Comparison of ENCODE assay signal across 11 cellular contexts in the genomic region with DNA sequence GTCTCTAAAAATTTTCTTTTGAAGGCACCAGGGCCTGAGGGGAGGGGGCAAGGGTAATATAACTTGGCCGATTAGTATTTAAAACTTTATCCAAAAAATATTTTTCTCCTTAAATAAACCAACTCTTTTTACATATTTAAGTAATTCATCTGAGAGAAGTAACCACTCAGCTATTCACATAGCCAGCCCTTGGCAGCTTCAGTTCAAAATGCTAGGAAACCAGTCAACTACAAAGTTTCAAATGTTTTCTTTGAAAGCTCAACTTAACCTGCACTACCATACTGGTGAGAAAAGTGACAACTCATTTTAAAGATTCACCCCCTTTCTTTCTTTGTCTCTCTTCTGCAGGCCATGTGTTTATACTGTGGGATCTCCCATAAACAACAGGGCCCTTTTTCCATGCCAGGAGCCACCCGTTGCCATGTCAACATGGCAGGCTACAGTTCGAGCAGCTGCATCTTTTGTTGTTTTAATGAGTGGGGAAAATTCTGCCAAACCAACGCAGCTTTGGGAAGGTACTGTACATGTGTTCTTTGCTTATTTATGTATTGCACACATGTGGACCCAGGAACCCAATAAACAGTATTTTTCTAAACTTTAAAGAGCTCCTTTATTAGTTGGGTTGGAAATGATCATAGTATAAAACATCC. TPM values are rescaled to one million over a fixed set of nuclear protein-coding genes. Genes with fewer than 3 reads are reported as not detected.
DNase-seq lines count a peak whose midpoint lies in the region; ATAC-seq and TF ChIP-seq lines count a peak whose summit lies in the region.
"Had no signal": no experiment of that assay in that cellular context is flagged by ENCODE, and none has a peak within 500 bp of the region (broad histone marks: within the 10 kb centered on the region; RNA-seq: fewer than 3 reads in every experiment).

No MANE protein-coding gene starts in this region.

- no peak for ATAC-seq in stimulated activated effector memory CD8-positive, alpha-beta T cell treated with anti-CD3 and anti-CD28 coated beads, Interleukin-12 subunit alpha, Interleukin-12 subunit beta, amount 100 ng/mL, for 72 hours
- no peak for ATAC-seq in left lobe of liver
- ATAC-seq: HCT116 had no signal

- peak; percentile 92 for DNase-seq in DMS153 (lab: John Stamatoyannopoulos, UW)
- DNase-seq in NCI-H2081 treated with DMSO at 0.1 percent for 48 hours (lab: John Stamatoyannopoulos, UW): peak; percentile 96
- DNase-seq in brain pericyte (ENCODE audit: low read depth, low spot score): peak; percentile 73
- DNase-seq in stimulated activated effector memory CD8-positive, alpha-beta T cell treated with anti-CD3 and anti-CD28 coated beads, Interleukin-12 subunit alpha, Interleukin-12 subunit beta, amount 100 ng/mL, for 72 hours (ENCODE audit: low spot score in 2 of 2): no peak
- DNase-seq in left lobe of liver (ENCODE audit: low spot score): no peak
- no peak for DNase-seq in posterior vena cava (ENCODE audit: low spot score)
- no peak for DNase-seq in activated effector memory CD4-positive, alpha-beta T cell treated with anti-CD3 and anti-CD28 coated beads, Interleukin-2, amount 50 U/mL, for 16 hours
- DNase-seq: activated CD4-positive, CD25-positive, alpha-beta regulatory T cell treated with anti-CD3 and anti-CD28 coated beads, Interleukin-2, amount 50 U/mL, for 72 hours; Calu3 had no signal

- intact Hi-C loops in posterior vena cava (cut with DNase I): loop anchor here in 1 of 2 donors (10.0 kb wide), 1 partner anchor 88 kb away; no protein-coding TSS in a partner anchor

- no peak for TF ChIP-seq CTCF in nephron (IDR thresholded peaks at IDR 0.05; ENCODE audit: unreplicated experiment in 3 of 3)

- peak overlapping the region; percentile 31 to 54 (median 40) for H3K27ac Mint-ChIP-seq in nephron
- H3K27ac Mint-ChIP-seq in stimulated activated effector memory CD8-positive, alpha-beta T cell treated with anti-CD3 and anti-CD28 coated beads, Interleukin-12 subunit alpha, Interleukin-12 subunit beta, amount 100 ng/mL, for 72 hours: no peak overlapping the region

- no peaks in the 10 kb centered on the region for H3K9me3 Mint-ChIP-seq in nephron
- no peaks in the 10 kb centered on the region for H3K9me3 Mint-ChIP-seq in stimulated activated effector memory CD8-positive, alpha-beta T cell treated with anti-CD3 and anti-CD28 coated beads, Interleukin-12 subunit alpha, Interleukin-12 subunit beta, amount 100 ng/mL, for 72 hours

- peaks cover 20% of the 10 kb centered on the region for H3K36me3 Mint-ChIP-seq in nephron (ENCODE audit: low read depth)
- H3K36me3 Mint-ChIP-seq in stimulated activated effector memory CD8-positive, alpha-beta T cell treated with anti-CD3 and anti-CD28 coated beads, Interleukin-12 subunit alpha, Interleukin-12 subunit beta, amount 100 ng/mL, for 72 hours: no peaks in the 10 kb centered on the region

- peaks cover 9% of the 10 kb centered on the region for H3K4me1 Mint-ChIP-seq in nephron
- H3K4me1 Mint-ChIP-seq in stimulated activated effector memory CD8-positive, alpha-beta T cell treated with anti-CD3 and anti-CD28 coated beads, Interleukin-12 subunit alpha, Interleukin-12 subunit beta, amount 100 ng/mL, for 72 hours: peaks cover 15% of the 10 kb centered on the region

- no peaks in the 10 kb centered on the region for H3K27me3 Mint-ChIP-seq in nephron (ENCODE audit: low read depth)

- no peak overlapping the region for H3K4me3 Mint-ChIP-seq in nephron
- H3K4me3 Mint-ChIP-seq in stimulated activated effector memory CD8-positive, alpha-beta T cell treated with anti-CD3 and anti-CD28 coated beads, Interleukin-12 subunit alpha, Interleukin-12 subunit beta, amount 100 ng/mL, for 72 hours: no peak overlapping the region

RNA-seq across cellular contexts. Expression of gene AOPEP, which starts 46.3 kb away (rescaled TPM):
- total RNA-seq in left lobe of liver: 75.5 TPM
- 100 to 1,000 TPM; 124 to 138 TPM for total RNA-seq in posterior vena cava

Comparison
In these comparisons a context has a peak if more than half of its experiments do, and no peak if none do; other contexts are left out.
1. DNase-seq: peak in DMS153 (single experiment), NCI-H2081 treated with DMSO at 0.1 percent for 48 hours (single experiment) and brain pericyte (single experiment); none in stimulated activated effector memory CD8-positive, alpha-beta T cell treated with anti-CD3 and anti-CD28 coated beads, Interleukin-12 subunit alpha, Interleukin-12 subunit beta, amount 100 ng/mL, for 72 hours (0 of 2), left lobe of liver (single experiment), posterior vena cava (single experiment) and activated effector memory CD4-positive, alpha-beta T cell treated with anti-CD3 and anti-CD28 coated beads, Interleukin-2, amount 50 U/mL, for 16 hours (single experiment).